ENCODE assay signal across 8 cellular contexts in the genomic region with DNA sequence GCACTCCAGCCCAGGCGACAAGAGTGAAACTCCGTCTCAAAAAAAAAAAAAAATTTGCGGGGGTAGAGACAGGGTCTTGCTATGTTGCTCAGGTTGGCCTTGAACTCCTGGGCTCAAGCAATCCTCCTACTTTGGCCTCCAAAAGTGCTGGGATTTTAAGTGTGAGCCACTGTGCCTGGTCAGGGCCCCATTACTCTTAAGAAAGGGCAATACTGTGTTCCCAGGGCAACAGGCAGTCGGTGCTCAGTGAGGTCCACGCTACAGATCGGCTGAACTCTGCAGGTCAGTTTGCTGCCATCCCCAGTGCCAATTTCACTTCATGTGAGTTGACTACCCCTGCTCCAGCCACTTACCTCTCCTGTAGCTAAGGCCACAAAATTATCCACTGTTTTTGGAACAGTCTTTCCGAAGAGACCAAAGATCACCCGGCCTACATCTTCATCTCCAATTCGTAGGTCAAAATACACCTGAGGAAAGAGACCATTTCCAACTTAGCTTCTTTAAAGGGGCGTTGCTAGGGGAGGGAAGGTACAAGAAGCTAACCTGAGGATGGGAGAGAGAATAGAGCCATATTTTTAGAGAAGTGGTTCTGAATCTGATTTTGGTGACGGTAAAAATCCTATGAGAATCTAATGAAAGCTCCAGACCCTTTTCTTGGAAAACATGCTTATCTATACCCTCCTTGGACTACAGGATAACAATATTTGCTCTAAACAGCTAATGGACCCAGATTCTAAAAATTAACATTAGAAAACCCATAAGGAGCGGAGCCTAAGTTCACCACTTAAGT. TPM values are rescaled to one million over a fixed set of nuclear protein-coding genes. Genes with fewer than 3 reads are reported as not detected.
DNase-seq lines count a peak whose midpoint lies in the region; ATAC-seq and TF ChIP-seq lines count a peak whose summit lies in the region.

No MANE protein-coding gene starts in this region.

- H3K36me3 ChIP-seq in breast epithelium = peaks cover 8% of the 10 kb centered on the region
- H3K36me3 ChIP-seq in mesodermal cell (ENCODE audit: control insufficient read depth, insufficient read depth, low read length) = peaks cover 52% of the 10 kb centered on the region

- H3K27ac ChIP-seq in 22Rv1 (peak overlapping the region; percentile 86), breast epithelium (peak overlapping the region; percentile 76 to 90), mesodermal cell (ENCODE audit: low read depth, low read length, severe bottlenecking) (peak overlapping the region; percentile 91)

- 79 to 88% methylated on average over 6 to 7 of the region's 12 CpGs for WGBS in mesodermal cell (ENCODE audit: insufficient coverage in 2 of 2), 2 experiments

- H3K4me1 ChIP-seq in breast epithelium (peaks cover 10 to 27% of the 10 kb centered on the region in 2 donors), mesodermal cell (ENCODE audit: control insufficient read depth, insufficient read depth, low read length, poor library complexity, severe bottlenecking) (peaks cover 20% of the 10 kb centered on the region)

- TF ChIP-seq CTCF in 22Rv1 (IDR thresholded peaks at IDR 0.05) (no peak), breast epithelium (IDR thresholded peaks at IDR 0.05) (no peak)

- H3K27me3 ChIP-seq in breast epithelium = no peaks in the 10 kb centered on the region

- DNase-seq in HT-29 (ENCODE audit: low spot score) (peak; percentile 28), breast epithelium (ENCODE audit: low spot score in 2 of 2) (no peak), dermis blood vessel endothelial cell (no peak), hepatic stellate cell (ENCODE audit: low spot score) (no peak), DMS 273 (lab: John Stamatoyannopoulos, UW; ENCODE audit: unreplicated experiment) (no peak)

- H3K4me3 ChIP-seq in breast epithelium (peak overlapping the region; percentile 67 to 87 (median 81)), mesodermal cell (ENCODE audit: extremely low read depth, insufficient read depth, low read length, poor library complexity, severe bottlenecking) (peak overlapping the region; percentile 80)

- intact Hi-C loops in breast epithelium (cut with DNase I; ENCODE audit: low total_unique reads) = no loop called here

- no peak for TF ChIP-seq POLR2A in breast epithelium (IDR thresholded peaks at IDR 0.05)

- no peaks in the 10 kb centered on the region for H3K9me3 ChIP-seq in breast epithelium
- no peaks in the 10 kb centered on the region for H3K9me3 ChIP-seq in mesodermal cell (ENCODE audit: control insufficient read depth, low read length)

- no peak for ATAC-seq in HG03354 (IDR thresholded peaks at IDR 0.05; ENCODE audit: poor library complexity, severe bottlenecking, unreplicated experiment)

RNA-seq across cellular contexts. Expression of gene PPIB, which starts 0.9 kb away (rescaled TPM):
- total RNA-seq in HT-29 (2014; rRNA removed; shearing (Covaris generic)) = 627 and 667 TPM in 2 replicates
- total RNA-seq in breast epithelium (100 to 1,000 TPM; 239 to 331 (median 312) TPM), dermis blood vessel endothelial cell (815 and 1,069 TPM in 2 replicates)
- polyA plus RNA-seq in mesodermal cell (2013, experiment 1 of 2) = 944 TPM
- 855 TPM for polyA plus RNA-seq in mesodermal cell (2013, experiment 2 of 2)

RNA-seq across cellular contexts. Expression of gene SNX22, which starts 10.4 kb away (rescaled TPM):
- total RNA-seq in HT-29 (2014; rRNA removed; shearing (Covaris generic)) = 0.03 and 0.18 TPM in 2 replicates
- total RNA-seq in breast epithelium (1 to 10 TPM in 1 of 3 donors, under 1 TPM in 2; 0.48 to 1.5 (median 0.98) TPM), dermis blood vessel endothelial cell (0.23 and 0.34 TPM in 2 replicates)
- polyA plus RNA-seq in mesodermal cell (2013, experiment 1 of 2) = not detected
- 0.15 TPM for polyA plus RNA-seq in mesodermal cell (2013, experiment 2 of 2)
